14 cellular contexts compared by ENCODE assay signal in genomic region chr2:10783421-10783820, GRCh38.
"Had no signal": no experiment of that assay in that cellular context is flagged by ENCODE, and none has a peak within 500 bp of the region (broad histone marks: within the 10 kb centered on the region; RNA-seq: fewer than 3 reads in every experiment).

No MANE protein-coding gene starts in this region.

- H3K9me3 ChIP-seq: esophagus squamous epithelium, left lung, testis had no signal

- ATAC-seq: activated T-helper 17 cell treated with anti-CD3 and anti-CD28 coated beads, Interleukin-2, amount 50 U/mL, for 72 hours; left lung; natural killer cell treated with Interleukin-12 subunit alpha and Interleukin-12 subunit beta and Interleukin-15 and Interleukin-18, amount 100 ng/mL, for 72 hours; stimulated activated naive CD8-positive, alpha-beta T cell treated with anti-CD3 and anti-CD28 coated beads, Interleukin-15, amount 100 ng/mL, for 72 hours had no signal

- DNase-seq: activated CD4-positive, alpha-beta T cell treated with anti-CD3 and anti-CD28 coated beads, Interleukin-2, amount 50 U/mL, for 1 hour; activated CD4-positive, CD25-positive, alpha-beta regulatory T cell; activated T-cell treated with anti-CD3 and anti-CD28 coated beads for 4 hours; esophagus squamous epithelium; foreskin fibroblast; occipital lobe; stimulated activated CD4-positive, alpha-beta T cell treated with anti-CD3 and anti-CD28 coated beads, Interleukin-2, amount 100 ng/mL, for 48 hours; stimulated activated CD8-positive, alpha-beta memory T cell treated with anti-CD3 and anti-CD28 coated beads, Interleukin-4, amount 100 ng/mL, for 48 hours; stimulated activated naive CD8-positive, alpha-beta T cell treated with anti-CD3 and anti-CD28 coated beads, Interleukin-15, amount 100 ng/mL, for 72 hours; T-helper 2 cell had no signal

- H3K4me1 ChIP-seq: esophagus squamous epithelium, left lung, testis had no signal

- H3K27me3 ChIP-seq: esophagus squamous epithelium, left lung, testis had no signal

- H3K27ac ChIP-seq: esophagus squamous epithelium, left lung, testis had no signal

- H3K4me3 ChIP-seq: esophagus squamous epithelium, left lung, testis had no signal
